Comparison of ENCODE assay signal across 1 cellular context in genomic region chr10:18616337-18616736, GRCh38.
TF ChIP-seq lines count a peak whose summit lies in the region.

No MANE protein-coding gene starts in this region.

TF ChIP-seq in HCT116, 20 proteins besides CTCF, POLR2A, EP300 and RAD21 (continued from another document):
- no peak for TF ChIP-seq ATF3 (IDR thresholded peaks at IDR 0.05)
- TF ChIP-seq EGR1 (IDR thresholded peaks at IDR 0.05; ENCODE audit: low read depth): no peak
- TF ChIP-seq POLR2AphosphoS5 (IDR thresholded peaks at IDR 0.05; ENCODE audit: low read depth, low read length): no peak
- TF ChIP-seq JUND (IDR thresholded peaks at IDR 0.05): no peak
- TF ChIP-seq REST (IDR thresholded peaks at IDR 0.05; ENCODE audit: low read depth): no peak
- no peak for TF ChIP-seq ZNF274 (IDR thresholded peaks at IDR 0.05; ENCODE audit: low read depth, low read length)
- no peak for TF ChIP-seq SP1 (IDR thresholded peaks at IDR 0.05; ENCODE audit: low read depth)
- no peak for TF ChIP-seq SIN3A (IDR thresholded peaks at IDR 0.05; ENCODE audit: low read depth)
- no peak for TF ChIP-seq MAX (IDR thresholded peaks at IDR 0.05)
- TF ChIP-seq YY1 (IDR thresholded peaks at IDR 0.05; ENCODE audit: extremely low read depth, insufficient replicate concordance, low read depth, low read length): no peak
- TF ChIP-seq EZH2 (IDR thresholded peaks at IDR 0.05): no peak
- no peak for TF ChIP-seq FOSL1 (IDR thresholded peaks at IDR 0.05; ENCODE audit: low read depth)
- no peak for TF ChIP-seq EZH2phosphoT487 (IDR thresholded peaks at IDR 0.05; ENCODE audit: borderline replicate concordance)
- TF ChIP-seq CEBPB (IDR thresholded peaks at IDR 0.05; ENCODE audit: low read depth): no peak
